Comparison of ENCODE assay signal across 8 cellular contexts in genomic region chr7:107563761-107564552, GRCh38. TPM values are rescaled to one million over a fixed set of nuclear protein-coding genes. Genes with fewer than 3 reads are reported as not detected.
A peak's percentile ranks its signal among the peaks of the same experiment; 100 is the strongest.
DNase-seq lines count a peak whose midpoint lies in the region; ATAC-seq and TF ChIP-seq lines count a peak whose summit lies in the region.

Gene COG5, minus strand, starts transcription at chr7:107563920. Its CDS starts 24 bp downstream, at chr7:107563896.
Gene DUS4L, plus strand, starts transcription at chr7:107563971. Its CDS starts 3,100 bp downstream, at chr7:107567071.

- H3K27ac Mint-ChIP-seq in T-helper 17 cell = peak within 1 kb of the TSS; percentile 93

- 0 to 1% (median 0%) methylated on average over 48 to 55 of the region's 55 CpGs for WGBS in psoas muscle, 3 donors
- under 1% methylated on average over 55 of the region's 55 CpGs for WGBS in urinary bladder

- in situ Hi-C loops in GM13976 (cut with MboI; ENCODE audit: low sequenced_read_pairs, unreplicated experiment) = no loop called here

- H3K4me3 Mint-ChIP-seq in T-helper 17 cell = peak within 1 kb of the TSS; percentile 89

- ATAC-seq in HG02642 (IDR thresholded peaks at IDR 0.05; ENCODE audit: poor library complexity, unreplicated experiment) = peak; percentile 99
- peak; percentile 84 for ATAC-seq in T-helper 17 cell
- ATAC-seq in psoas muscle = peak; percentile 96 to 98 (median 96)

- DNase-seq in GM13976 (ENCODE audit: low spot score) (peak; percentile 92), NCI-H1105 (lab: John Stamatoyannopoulos, UW) (peak; percentile 54), T-helper 17 cell (peak; percentile 73 to 78 (median 76)), amniotic stem cell (lab: John Stamatoyannopoulos, UW) (peak; percentile 56), left ventricle myocardium inferior (peak; percentile 85), psoas muscle (peak; percentile 82 to 92)

- H3K27me3 Mint-ChIP-seq in T-helper 17 cell = no peaks in the 10 kb centered on the region

- H3K4me1 ChIP-seq in left ventricle myocardium inferior (peaks cover 62% of the 10 kb centered on the region), psoas muscle (peaks cover 32% of the 10 kb centered on the region), urinary bladder (ENCODE audit: insufficient read depth) (no peaks in the 10 kb centered on the region)

- peak within 1 kb of the TSS; percentile 95 for H3K27ac ChIP-seq in left ventricle myocardium inferior (replicated peaks)
- H3K27ac ChIP-seq in psoas muscle = peak within 1 kb of the TSS; percentile 93
- peak within 1 kb of the TSS; percentile 98 for H3K27ac ChIP-seq in urinary bladder (ENCODE audit: low read depth)

- no peak for TF ChIP-seq CTCF in GM13976 (IDR thresholded peaks at IDR 0.05; ENCODE audit: borderline replicate concordance, control extremely low read depth, extremely low read depth, insufficient read depth, missing control alignments)
- TF ChIP-seq CTCF in left ventricle myocardium inferior (IDR thresholded peaks at IDR 0.05; ENCODE audit: borderline replicate concordance) = no peak
- TF ChIP-seq CTCF in psoas muscle (IDR thresholded peaks at IDR 0.05) = no peak

- H3K36me3 Mint-ChIP-seq in T-helper 17 cell (ENCODE audit: low read depth) = no peaks in the 10 kb centered on the region

- H3K36me3 ChIP-seq in left ventricle myocardium inferior (no peaks in the 10 kb centered on the region), psoas muscle (ENCODE audit: insufficient read depth in 1 of 2, low read depth in 1 of 2) (peaks cover 0 to 4% of the 10 kb centered on the region in 2 donors), urinary bladder (ENCODE audit: insufficient read depth) (no peaks in the 10 kb centered on the region)

- H3K27me3 ChIP-seq in left ventricle myocardium inferior (ENCODE audit: low read depth) (no peaks in the 10 kb centered on the region), psoas muscle (ENCODE audit: insufficient read depth in 3 of 3, low read length in 2 of 3) (no peaks in the 10 kb centered on the region)

- intact Hi-C loops in left ventricle myocardium inferior (cut with micrococcal nuclease) (no loop called here), psoas muscle (cut with DNase I) (loop anchor here in 1 of 2 donors (2.0 to 10.0 kb wide), 4 partner anchors 15 to 362 kb away; partner anchors contain the start of gene DLD)

- H3K4me3 ChIP-seq in left ventricle myocardium inferior (peak within 1 kb of the TSS; percentile 87), psoas muscle (peak within 1 kb of the TSS; percentile 84), urinary bladder (ENCODE audit: low read depth, low read length) (peak within 1 kb of the TSS; percentile 100)

- H3K9me3 ChIP-seq in T-helper 17 cell (ENCODE audit: control insufficient read depth, low read length, poor library complexity, severe bottlenecking) (no peaks in the 10 kb centered on the region), left ventricle myocardium inferior (replicated peaks) (no peaks in the 10 kb centered on the region), psoas muscle (no peaks in the 10 kb centered on the region)

- H3K4me1 Mint-ChIP-seq in T-helper 17 cell = peaks cover 54% of the 10 kb centered on the region

RNA-seq across cellular contexts. Expression of gene COG5, which starts in this region (rescaled TPM):
- total RNA-seq in T-helper 17 cell (10 to 100 TPM; 54.8 to 87.4 TPM), left ventricle myocardium inferior (40.8 TPM), psoas muscle (10 to 100 TPM; 18.8 to 35.1 (median 20.5) TPM), urinary bladder (79.4 TPM)
- polyA plus RNA-seq in psoas muscle (10 to 100 TPM in 1 of 3 donors, 1 to 10 TPM in 2; 4.8 to 13.5 (median 6.5) TPM), urinary bladder (15.4 TPM)

RNA-seq across cellular contexts. Expression of gene DUS4L, which starts in this region (rescaled TPM):
- 10 to 100 TPM; 11.0 to 11.3 TPM for total RNA-seq in T-helper 17 cell
- total RNA-seq in left ventricle myocardium inferior = 8.0 TPM
- 1 to 10 TPM; 3.3 to 4.9 (median 4.3) TPM for total RNA-seq in psoas muscle
- polyA plus RNA-seq in psoas muscle = 1 to 10 TPM; 1.6 to 4.3 (median 2.0) TPM
- 16.8 TPM for total RNA-seq in urinary bladder
- polyA plus RNA-seq in urinary bladder = 4.8 TPM

Comparison
In these comparisons a context has a peak if more than half of its experiments do, and no peak if none do; other contexts are left out.
1. Peak in every context shown above with its lines: DNase-seq, ATAC-seq, H3K4me3 ChIP-seq and H3K27ac ChIP-seq.